Comparison of ENCODE assay signal across 21 cellular contexts in genomic region chr10:25023278-25023677, GRCh38. TPM values are rescaled to one million over a fixed set of nuclear protein-coding genes. Genes with fewer than 3 reads are reported as not detected.
DNase-seq lines count a peak whose midpoint lies in the region; ATAC-seq, FAIRE-seq and TF ChIP-seq lines count a peak whose summit lies in the region.
"Had no signal": no experiment of that assay in that cellular context is flagged by ENCODE, and none has a peak within 500 bp of the region (broad histone marks: within the 10 kb centered on the region; RNA-seq: fewer than 3 reads in every experiment).

No MANE protein-coding gene starts in this region.

- intact Hi-C loops in posterior cingulate gyrus (cut with DNase I): no loop called here

- H3K36me3 ChIP-seq in BLaER1 treated with 17β-estradiol and CSF1 and Interleukin-3, amounts not matched to agents 10 nM and 100 nM: no peaks in the 10 kb centered on the region
- H3K36me3 ChIP-seq: MG63, Peyer's patch had no signal

- no peak for FAIRE-seq in GM12891 (lab: Jason Lieb, UNC)
- FAIRE-seq: D721Med had no signal

- H3K4me3 ChIP-seq in BLaER1 treated with 17β-estradiol and CSF1 and Interleukin-3, amounts not matched to agents 10 nM and 100 nM: no peak overlapping the region
- H3K4me3 ChIP-seq: MG63, Peyer's patch had no signal

- no peaks in the 10 kb centered on the region for H3K9me3 ChIP-seq in BLaER1 treated with 17β-estradiol and CSF1 and Interleukin-3, amounts not matched to agents 10 nM and 100 nM (replicated peaks in 1 of 11)
- H3K9me3 ChIP-seq: MG63, Peyer's patch had no signal

- ATAC-seq in HG03039 (IDR thresholded peaks at IDR 0.05; ENCODE audit: unreplicated experiment): no peak

- no peak overlapping the region for H3K9ac ChIP-seq in BLaER1 treated with 17β-estradiol and CSF1 and Interleukin-3, amounts not matched to agents 10 nM and 100 nM

- DNase-seq in GM12891 (ENCODE audit: insufficient read length, low spot score) (no peak), brain pericyte (ENCODE audit: low read depth, low spot score) (peak; percentile 79), left kidney (ENCODE audit: low read depth, low spot score) (peak; percentile 12), posterior cingulate gyrus (no peak)
- DNase-seq in activated naive CD4-positive, alpha-beta T cell treated with Interleukin-2 at 50 U/mL for 16 hours: no peak
- no peak for DNase-seq in activated effector memory CD4-positive, alpha-beta T cell treated with anti-CD3 and anti-CD28 coated beads, Interleukin-2, amount 50 U/mL, for 16 hours
- DNase-seq: C1 segment of cervical spinal cord, DMS79 treated with DMSO at 0.1 percent for 48 hours, H9, IMR-90, Karpas-422, MG63, NCI-H1105 treated with DMSO at 0.1 percent for 48 hours, NCI-H1694, NCI-H2081 treated with DMSO at 0.1 percent for 48 hours, NCI-H446 treated with DMSO at 0.1 percent for 48 hours, Peyer's patch had no signal

- no peaks in the 10 kb centered on the region for H4K20me1 ChIP-seq in BLaER1 treated with 17β-estradiol and CSF1 and Interleukin-3, amounts not matched to agents 10 nM and 100 nM

- peaks cover 0 to 24% (median 11%) of the 10 kb centered on the region in 10 experiments; a peak in 16 of 20 replicates for H3K4me1 ChIP-seq in BLaER1 treated with 17β-estradiol and CSF1 and Interleukin-3, amounts not matched to agents 10 nM and 100 nM
- H3K4me1 ChIP-seq: Peyer's patch had no signal

- H3K4me2 ChIP-seq in BLaER1 treated with 17β-estradiol and CSF1 and Interleukin-3, amounts not matched to agents 10 nM and 100 nM: peak overlapping the region in 7 of 11 experiments; percentile 6 to 55 (median 37); a peak in 10 of 22 replicates

- no peak for TF ChIP-seq POLR2A in GM12891 (IDR thresholded peaks at IDR 0.05; ENCODE audit: low read depth, low read length)

- H3K27me3 ChIP-seq in BLaER1 treated with 17β-estradiol and CSF1 and Interleukin-3, amounts not matched to agents 10 nM and 100 nM: no peaks in the 10 kb centered on the region
- H3K27me3 ChIP-seq: MG63, Peyer's patch had no signal

- H3K27ac ChIP-seq in BLaER1 treated with 17β-estradiol and CSF1 and Interleukin-3, amounts not matched to agents 10 nM and 100 nM: no peak overlapping the region
- H3K27ac ChIP-seq: HL-60, Peyer's patch had no signal

TF ChIP-seq in GM12891, 5 proteins besides CTCF, POLR2A, EP300 and RAD21:
- TF ChIP-seq SPI1 (IDR thresholded peaks at IDR 0.05; ENCODE audit: low read depth, low read length): 0 out of 2 replicates have a peak, but pooled peaks have one; percentile 11
- TF ChIP-seq POU2F2 (IDR thresholded peaks at IDR 0.05; ENCODE audit: low read depth, low read length): no peak

RNA-seq across cellular contexts. Expression of gene THNSL1, which starts 6.9 kb away (rescaled TPM):
- 1.9 TPM for polyA plus RNA-seq in GM12891 (2012; ENCODE audit: low read depth, missing spikeins)

RNA-seq across cellular contexts. Expression of gene ENKUR, which starts 7.3 kb away (rescaled TPM):
- not detected for polyA plus RNA-seq in GM12891 (2012; ENCODE audit: low read depth, missing spikeins)
- polyA plus RNA-seq: IMR-90 had no signal

Comparison
In these comparisons a context has a peak if more than half of its experiments do, and no peak if none do; other contexts are left out.
1. DNase-seq: peak in brain pericyte (single experiment) and left kidney (single experiment); none in GM12891 (single experiment), posterior cingulate gyrus (0 of 10), activated naive CD4-positive, alpha-beta T cell treated with Interleukin-2 at 50 U/mL for 16 hours (single experiment) and activated effector memory CD4-positive, alpha-beta T cell treated with anti-CD3 and anti-CD28 coated beads, Interleukin-2, amount 50 U/mL, for 16 hours (single experiment).